In the genomic region with DNA sequence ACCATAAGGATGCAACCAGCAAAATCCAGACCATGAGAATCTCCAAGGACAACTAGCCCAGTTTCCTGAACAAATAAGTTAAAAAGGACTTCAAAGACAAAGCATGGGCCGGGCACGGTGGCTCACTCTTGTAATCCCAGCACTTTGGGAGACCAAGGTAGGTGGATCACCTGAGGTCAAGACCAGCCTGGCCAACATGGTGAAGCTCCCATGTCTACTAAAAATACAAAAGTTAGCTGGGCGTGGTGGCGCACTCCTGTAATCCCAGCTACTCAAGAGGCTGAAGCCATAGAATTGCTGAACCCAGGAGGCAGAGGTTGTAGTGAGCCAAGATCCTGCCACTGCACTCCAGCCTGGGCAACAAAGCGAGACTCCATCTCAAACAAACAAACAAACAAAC, we compare ENCODE assay signal across 3 cellular contexts. TPM values are rescaled to one million over a fixed set of nuclear protein-coding genes. Genes with fewer than 3 reads are reported as not detected.
"Had no signal": no experiment of that assay in that cellular context is flagged by ENCODE, and none has a peak within 500 bp of the region (broad histone marks: within the 10 kb centered on the region; RNA-seq: fewer than 3 reads in every experiment).

No MANE protein-coding gene starts in this region.

RNA-seq across cellular contexts. Expression of gene RNU1-3, which starts 30.8 kb away (rescaled TPM):
- total RNA-seq: fibroblast of villous mesenchyme had no signal
- polyA plus RNA-seq: adipose tissue, thymus had no signal
